8 cellular contexts compared by ENCODE assay signal in the genomic region with DNA sequence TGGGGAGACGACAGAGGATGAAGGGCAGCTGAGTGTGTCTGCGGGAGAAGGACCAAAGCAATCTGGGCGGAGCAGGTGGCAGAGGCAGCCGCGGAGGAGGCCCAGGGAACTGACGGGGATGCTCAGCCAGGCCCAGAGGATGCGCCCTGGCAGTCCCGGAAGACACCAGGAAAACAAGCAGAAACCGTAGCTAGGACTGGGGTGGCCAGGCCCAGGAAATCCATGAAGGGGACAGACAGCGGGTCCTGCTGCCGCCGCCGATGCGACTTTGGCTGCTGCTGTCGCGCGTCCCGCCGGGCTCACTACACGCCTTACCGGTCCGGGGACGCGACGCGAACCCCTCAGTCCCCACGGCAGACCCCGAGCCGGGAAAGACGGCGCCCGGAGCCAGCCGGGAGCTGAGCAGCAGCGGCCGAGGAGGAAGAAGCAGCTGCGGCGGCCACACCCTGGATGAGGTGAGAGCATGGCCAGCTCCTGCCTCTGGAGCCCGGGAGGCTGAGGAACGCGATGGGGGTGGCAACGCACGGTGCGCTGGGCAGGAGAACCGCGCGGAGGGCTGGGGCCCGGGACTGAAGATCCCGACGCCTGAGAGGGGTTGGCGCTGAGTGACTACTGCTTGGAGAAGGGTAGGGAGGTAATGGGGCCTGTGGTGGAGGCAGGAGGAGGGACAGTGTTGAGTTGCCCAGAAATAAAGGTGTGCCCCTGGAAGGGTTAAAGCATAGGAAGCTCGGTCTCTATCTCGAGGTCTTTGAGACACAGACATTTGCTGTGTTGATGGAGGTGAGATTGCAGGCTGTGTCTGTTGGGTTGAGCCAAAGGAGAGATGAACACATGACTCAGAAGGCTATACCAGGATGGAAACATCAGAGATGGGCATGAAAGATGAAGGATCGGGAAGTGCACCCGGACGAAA. TPM values are rescaled to one million over a fixed set of nuclear protein-coding genes. Genes with fewer than 3 reads are reported as not detected.
DNase-seq lines count a peak whose midpoint lies in the region; ATAC-seq and TF ChIP-seq lines count a peak whose summit lies in the region.
"Not testable (repeated sequence)": the region's sequence is repeated elsewhere in the genome, so short reads cannot be mapped to it uniquely, and the experiment has no call there.

No MANE protein-coding gene starts in this region.

- H3K27ac ChIP-seq in mesenchymal stem cell (ENCODE audit: low read length, poor library complexity, severe bottlenecking); aorta (ENCODE audit: low read depth in 1 of 2, low read length in 2 of 2): not testable (repeated sequence)

- TF ChIP-seq CTCF in choroid plexus epithelial cell (conservative IDR thresholded peaks at IDR 0.05; ENCODE audit: low read depth, low read length), result not testable (repeated sequence)

- not testable (repeated sequence) for H3K4ac ChIP-seq in mesenchymal stem cell (ENCODE audit: low read depth in 1 of 2, low read length in 2 of 2)

- not testable (repeated sequence) for H3K9me3 Mint-ChIP-seq in activated T-cell treated with anti-CD3 and anti-CD28 coated beads, Interleukin-2, amount 50 U/mL, for 72 hours

- peak overlapping the region; percentile 72 to 83 for H3K4me3 Mint-ChIP-seq in activated T-cell treated with anti-CD3 and anti-CD28 coated beads, Interleukin-2, amount 50 U/mL, for 72 hours

- H3K9ac ChIP-seq in mesenchymal stem cell (ENCODE audit: low read length), result peak overlapping the region; percentile 58

- H3K27ac Mint-ChIP-seq in activated T-cell treated with anti-CD3 and anti-CD28 coated beads, Interleukin-2, amount 50 U/mL, for 72 hours, result not testable (repeated sequence)

- H3K4me1 Mint-ChIP-seq in activated T-cell treated with anti-CD3 and anti-CD28 coated beads, Interleukin-2, amount 50 U/mL, for 72 hours (ENCODE audit: low read depth), result not testable (repeated sequence)

- H2AK5ac ChIP-seq in mesenchymal stem cell (ENCODE audit: low read length, severe bottlenecking), result not testable (repeated sequence)

- in situ Hi-C loops in G401 (cut with HindIII; ENCODE audit: low sequenced_read_pairs), result not testable (repeated sequence)

- intact Hi-C loops in Right ventricle myocardium superior (cut with DNase I); sciatic nerve (cut with DNase I); aorta (cut with DNase I): not testable (repeated sequence)

- H2BK5ac ChIP-seq in mesenchymal stem cell (ENCODE audit: low read depth, low read length, poor library complexity, severe bottlenecking), result not testable (repeated sequence)

- H3K27me3 Mint-ChIP-seq in activated T-cell treated with anti-CD3 and anti-CD28 coated beads, Interleukin-2, amount 50 U/mL, for 72 hours (ENCODE audit: low read depth), result not testable (repeated sequence)

- not testable (repeated sequence) for H3K4me1 ChIP-seq in mesenchymal stem cell (ENCODE audit: control insufficient read depth, insufficient read depth, low read depth, low read length); aorta (ENCODE audit: control insufficient read depth in 1 of 2, insufficient read depth in 2 of 2, low read length in 2 of 2)

- H3K23ac ChIP-seq in mesenchymal stem cell (ENCODE audit: low read length in 2 of 2), result not testable (repeated sequence)

- H3K18ac ChIP-seq in mesenchymal stem cell (ENCODE audit: low read depth in 1 of 2, low read length in 2 of 2), result not testable (repeated sequence)

- H3K79me1 ChIP-seq in mesenchymal stem cell (replicated peaks; ENCODE audit: low read length, poor library complexity, severe bottlenecking), result not testable (repeated sequence)

- H4K91ac ChIP-seq in mesenchymal stem cell (ENCODE audit: low read length), result not testable (repeated sequence)

- H3K9me3 ChIP-seq in mesenchymal stem cell (ENCODE audit: control insufficient read depth, low read length); aorta (ENCODE audit: control insufficient read depth, low read length): not testable (repeated sequence)

- peak overlapping the region; percentile 2 for H2AFZ ChIP-seq in mesenchymal stem cell (ENCODE audit: low read depth, low read length)

- WGBS in mesenchymal stem cell, result 3% methylated on average over 22 of the region's 55 CpGs
- WGBS in aorta, 2 donors, result 9 to 14% methylated on average over 28 to 50 of the region's 55 CpGs

- H3K4me3 ChIP-seq in choroid plexus epithelial cell (ENCODE audit: low read depth, low read length), result peak overlapping the region; percentile 54
- H3K4me3 ChIP-seq in mesenchymal stem cell (ENCODE audit: insufficient read depth in 1 of 2, low read depth in 1 of 2, low read length in 2 of 2), result peak overlapping the region; percentile 46 to 73
- H3K4me3 ChIP-seq in aorta (ENCODE audit: low read length in 2 of 2), result not testable (repeated sequence)

- not testable (repeated sequence) for H3K36me3 Mint-ChIP-seq in activated T-cell treated with anti-CD3 and anti-CD28 coated beads, Interleukin-2, amount 50 U/mL, for 72 hours (ENCODE audit: insufficient read depth in 2 of 2)

- not testable (repeated sequence) for H3K14ac ChIP-seq in mesenchymal stem cell (ENCODE audit: low read length in 2 of 2)

- not testable (repeated sequence) for H2BK12ac ChIP-seq in mesenchymal stem cell (ENCODE audit: low read length in 2 of 2)

- not testable (repeated sequence) for H3K27me3 ChIP-seq in mesenchymal stem cell (ENCODE audit: control insufficient read depth in 1 of 2, insufficient read depth in 1 of 2, low read length in 2 of 2); aorta (ENCODE audit: control insufficient read depth in 1 of 2, insufficient read depth in 2 of 2, low read length in 1 of 2)

- ATAC-seq in activated T-cell treated with anti-CD3 and anti-CD28 coated beads, Interleukin-2, amount 50 U/mL, for 72 hours (replicated peaks in 1 of 2), result peak; percentile 59 to 66
- ATAC-seq in Right ventricle myocardium superior (ENCODE audit: poor library complexity) (peak; percentile 68), sciatic nerve (peak; percentile 85), aorta (ENCODE audit: low FRiP score) (peak; percentile 67)

- H4K8ac ChIP-seq in mesenchymal stem cell (ENCODE audit: low read length), result not testable (repeated sequence)

- H3K36me3 ChIP-seq in mesenchymal stem cell (ENCODE audit: control insufficient read depth in 1 of 2, insufficient read depth in 2 of 2, low read depth in 1 of 2, low read length in 2 of 2); aorta (ENCODE audit: control insufficient read depth in 1 of 2, insufficient read depth in 2 of 2, low read length in 1 of 2): not testable (repeated sequence)

- H2BK120ac ChIP-seq in mesenchymal stem cell (ENCODE audit: low read depth, low read length), result not testable (repeated sequence)

- not testable (repeated sequence) for H2BK15ac ChIP-seq in mesenchymal stem cell (ENCODE audit: low read depth, poor library complexity, severe bottlenecking)

- DNase-seq in G401 (ENCODE audit: low spot score) (peak; percentile 70), RPMI7951 (ENCODE audit: low read depth) (peak; percentile 19), aorta (peak in 1 of 2 donors; percentile 73)
- DNase-seq in activated T-cell treated with anti-CD3 and anti-CD28 coated beads, Interleukin-2, amount 50 U/mL, for 72 hours, result peak in 1 of 2 donors; percentile 4
- DNase-seq in choroid plexus epithelial cell (ENCODE audit: low read depth); Right ventricle myocardium superior; mesenchymal stem cell; sciatic nerve (ENCODE audit: low spot score): not testable (repeated sequence)

- H3K4me2 ChIP-seq in mesenchymal stem cell (ENCODE audit: low read length, poor library complexity, severe bottlenecking), result peak overlapping the region; percentile 83

RNA-seq across cellular contexts. Expression of a gene that starts 20.8 kb away (rescaled TPM):
- 4.9 and 5.1 TPM in 2 replicates for total RNA-seq in G401 (2014; rRNA removed; shearing (Covaris generic))
- total RNA-seq in RPMI7951 (2014; rRNA removed; shearing (Covaris generic)), result 38.4 and 39.0 TPM in 2 replicates
- 10 to 100 TPM; 16.8 to 21.2 TPM for total RNA-seq in activated T-cell treated with anti-CD3 and anti-CD28 coated beads, Interleukin-2, amount 50 U/mL, for 72 hours
- total RNA-seq in Right ventricle myocardium superior (12.4 TPM), sciatic nerve (30.1 TPM), aorta (10 to 100 TPM; 34.2 to 39.7 TPM)
- polyA plus RNA-seq in mesenchymal stem cell (2013, experiment 1 of 2), result 43.4 TPM
- polyA plus RNA-seq in mesenchymal stem cell (2013, experiment 2 of 2), result 46.0 TPM
- 10 to 100 TPM; 23.7 to 26.6 TPM for polyA plus RNA-seq in aorta
